In genomic region chr1:41020109-41020576, GRCh38 we compare ENCODE assay signal across 29 cellular contexts. TPM values are rescaled to one million over a fixed set of nuclear protein-coding genes. Genes with fewer than 3 reads are reported as not detected.
DNase-seq lines count a peak whose midpoint lies in the region; ATAC-seq and TF ChIP-seq lines count a peak whose summit lies in the region.
"Had no signal": no experiment of that assay in that cellular context is flagged by ENCODE, and none has a peak within 500 bp of the region (broad histone marks: within the 10 kb centered on the region; RNA-seq: fewer than 3 reads in every experiment).

No MANE protein-coding gene starts in this region.

- H3K36me3 ChIP-seq in BLaER1: peaks cover 68% of the 10 kb centered on the region
- peaks cover 10% of the 10 kb centered on the region for H3K36me3 ChIP-seq in H7 (replicated peaks; ENCODE audit: control insufficient read depth, insufficient read depth, low read length)
- peaks cover 40% of the 10 kb centered on the region for H3K36me3 ChIP-seq in WERI-Rb-1
- H3K36me3 ChIP-seq in lung (ENCODE audit: control insufficient read depth in 2 of 2, insufficient read depth in 2 of 2, low read length in 2 of 2): peaks cover 0 to 13% of the 10 kb centered on the region in 2 donors
- H3K36me3 ChIP-seq in spleen: peaks cover 0 to 68% (median 10%) of the 10 kb centered on the region in 6 donors

- TF ChIP-seq POLR2A in spleen (IDR thresholded peaks at IDR 0.05): no peak

- H3K4me1 ChIP-seq in BLaER1 (peaks cover 92% of the 10 kb centered on the region), lung (ENCODE audit: control insufficient read depth in 2 of 2, insufficient read depth in 2 of 2, low read length in 2 of 2) (peaks cover 0 to 7% of the 10 kb centered on the region in 2 donors), spleen (peaks cover 0 to 15% (median 7%) of the 10 kb centered on the region in 6 donors)
- H3K4me1 ChIP-seq: psoas muscle had no signal

- H3K9me3 ChIP-seq in BLaER1 (no peaks in the 10 kb centered on the region), WERI-Rb-1 (ENCODE audit: severe bottlenecking) (no peaks in the 10 kb centered on the region), lung (ENCODE audit: control insufficient read depth in 2 of 2, insufficient read depth in 1 of 2, low read length in 1 of 2) (no peaks in the 10 kb centered on the region), spleen (no peaks in the 10 kb centered on the region)
- H3K9me3 ChIP-seq: psoas muscle, SJSA1 had no signal

- H3K4me3 ChIP-seq in BLaER1 (peak overlapping the region; percentile 26; the same call in 1 of the 2 replicates), H7 (ENCODE audit: insufficient read depth, low read depth, low read length) (no peak overlapping the region), WERI-Rb-1 (ENCODE audit: low read depth, low read length) (no peak overlapping the region), lung (no peak overlapping the region), spleen (no peak overlapping the region)
- H3K4me3 ChIP-seq: psoas muscle, SJSA1 had no signal

- intact Hi-C loops in spleen (cut with DNase I; ENCODE audit: low total_unique reads): no loop called here

- H3K9ac ChIP-seq in BLaER1: peak overlapping the region; percentile 73

- H3K27me3 ChIP-seq in BLaER1 (no peaks in the 10 kb centered on the region), H7 (ENCODE audit: control insufficient read depth, insufficient read depth, low read length) (peaks cover 3% of the 10 kb centered on the region), WERI-Rb-1 (ENCODE audit: insufficient read depth, low read depth, severe bottlenecking) (no peaks in the 10 kb centered on the region), lung (ENCODE audit: control insufficient read depth, insufficient read depth) (no peaks in the 10 kb centered on the region), spleen (replicated peaks in 1 of 7) (no peaks in the 10 kb centered on the region)
- H3K27me3 ChIP-seq: SJSA1 had no signal

- WGBS in lung, 2 donors: 76 to 84% methylated on average over 17 of the region's 17 CpGs
- 91 to 100% (median 95%) methylated on average over 9 to 17 of the region's 17 CpGs for WGBS in spleen, 5 donors

- H3K27ac ChIP-seq in BLaER1 (peak overlapping the region; percentile 99), WERI-Rb-1 (peak overlapping the region; percentile 36; the same call in 1 of the 2 replicates), lung (ENCODE audit: low read depth in 1 of 2, low read length in 1 of 2) (peak overlapping the region in 1 of 2 donors; percentile 30), spleen (no peak overlapping the region)
- H3K27ac ChIP-seq: psoas muscle, SJSA1 had no signal

- H4K20me1 ChIP-seq in BLaER1: no peaks in the 10 kb centered on the region

- DNase-seq in H7 (peak; percentile 45), WERI-Rb-1 (no peak), lung (ENCODE audit: low spot score) (peak; percentile 89), spleen (no peak), NCI-H2107 (lab: John Stamatoyannopoulos, UW) (no peak), HCEC 1CT (no peak), DMS114 treated with DMSO at 0.1 percent for 48 hours (lab: John Stamatoyannopoulos, UW; ENCODE audit: unreplicated experiment) (no peak)
- DNase-seq: activated CD4-positive, alpha-beta T cell treated with anti-CD3 and anti-CD28 coated beads, Interleukin-2, amount 50 U/mL, for 48 hours; activated naive CD4-positive, alpha-beta T cell; activated T-cell treated with anti-CD3 and anti-CD28 coated beads, Interleukin-2, amount 50 U/mL, for 72 hours; C1 segment of cervical spinal cord; COR-L47; DND-41; GF-D8; left ventricle myocardium superior; midbrain; naive thymus-derived CD4-positive, alpha-beta T cell; NCI-H1092 treated with DMSO at 0.1 percent for 48 hours; NCI-H1694 treated with DMSO at 0.1 percent for 48 hours; nucleus accumbens; psoas muscle; stimulated activated CD4-positive, alpha-beta T cell treated with anti-CD3 and anti-CD28 coated beads, Interleukin-12 subunit alpha, Interleukin-12 subunit beta, amount 100 ng/mL, for 4 hours; stimulated activated CD4-positive, alpha-beta T cell treated with anti-CD3 and anti-CD28 coated beads, Interleukin-4, amount 100 ng/mL, for 24 hours; T-helper 1 cell; trophoblast cell had no signal

- peak; percentile 50 for ATAC-seq in lung (ENCODE audit: insufficient read depth, low FRiP score)
- ATAC-seq: activated CD4-positive, CD25-positive, alpha-beta regulatory T cell treated with anti-CD3 and anti-CD28 coated beads, Interleukin-2, amount 50 U/mL, for 24 hours; activated T-cell treated with anti-CD3 and anti-CD28 coated beads, Interleukin-2, amount 50 U/mL, for 72 hours; naive thymus-derived CD4-positive, alpha-beta T cell; psoas muscle; sciatic nerve had no signal

- H3K4me2 ChIP-seq in BLaER1: peak overlapping the region; percentile 79

- TF ChIP-seq CTCF in WERI-Rb-1 (IDR thresholded peaks at IDR 0.05; ENCODE audit: low read depth, low read length) (no peak), lung (IDR thresholded peaks at IDR 0.05; ENCODE audit: control extremely low read depth, extremely low read depth) (no peak), spleen (IDR thresholded peaks at IDR 0.05 in 8 of 11, conservative IDR thresholded peaks at IDR 0.05 in 3 of 11) (no peak)

RNA-seq across cellular contexts. Expression of gene SLFNL1, which starts 1.4 kb away (rescaled TPM):
- total RNA-seq in H7 (2014; rRNA removed; shearing (Covaris generic)): 0.30 TPM in 1 of 2 replicates, not detected in the other
- 1 to 10 TPM; 2.8 to 9.2 TPM for total RNA-seq in lung
- polyA plus RNA-seq in lung: 1 to 10 TPM in 1 of 2 donors, under 1 TPM in 1; 0.94 to 3.7 TPM
- 1 to 10 TPM in 3 of 7 donors, under 1 TPM in 4; 0.27 to 1.7 (median 0.85) TPM for total RNA-seq in spleen
- polyA plus RNA-seq in spleen: under 1 TPM; 0.21 to 0.38 (median 0.30) TPM

RNA-seq across cellular contexts. Expression of gene CTPS1, which starts 40.6 kb away (rescaled TPM):
- 68.0 and 81.9 TPM in 2 replicates for total RNA-seq in H7 (2014; rRNA removed; shearing (Covaris generic))
- total RNA-seq in lung: 10 to 100 TPM; 16.3 to 26.0 TPM
- 10 to 100 TPM; 10.6 to 22.7 TPM for polyA plus RNA-seq in lung
- 10 to 100 TPM; 12.1 to 27.7 (median 17.8) TPM for total RNA-seq in spleen
- 10 to 100 TPM in 2 of 3 donors, 1 to 10 TPM in 1; 7.9 to 14.4 (median 10.9) TPM for polyA plus RNA-seq in spleen

Comparison
In these comparisons a context has a peak if more than half of its experiments do, and no peak if none do; other contexts are left out.
1. H3K27ac ChIP-seq: peak in BLaER1 (single experiment) and WERI-Rb-1 (single experiment); none in spleen (0 of 8).
2. DNase-seq: peak in H7 (single experiment) and lung (single experiment); none in WERI-Rb-1 (single experiment), spleen (single experiment), NCI-H2107 (single experiment), HCEC 1CT (single experiment) and DMS114 treated with DMSO at 0.1 percent for 48 hours (single experiment).